15 cellular contexts compared by ENCODE assay signal in genomic region chr7:43294080-43294630, GRCh38.
DNase-seq lines count a peak whose midpoint lies in the region; ATAC-seq and TF ChIP-seq lines count a peak whose summit lies in the region.
"Had no signal": no experiment of that assay in that cellular context is flagged by ENCODE, and none has a peak within 500 bp of the region (broad histone marks: within the 10 kb centered on the region; RNA-seq: fewer than 3 reads in every experiment).

No MANE protein-coding gene starts in this region.

- TF ChIP-seq CTCF in GM23338 (conservative IDR thresholded peaks at IDR 0.05; ENCODE audit: low read depth in 2 of 2) (no peak), tibial nerve (IDR thresholded peaks at IDR 0.05) (no peak), GM10266 (IDR thresholded peaks at IDR 0.05; ENCODE audit: control insufficient read depth, insufficient read depth, low read depth, missing control alignments) (no peak)

- H3K36me3 Mint-ChIP-seq in GM23338 (ENCODE audit: low read depth) = peaks cover 43% of the 10 kb centered on the region

- peak overlapping the region; percentile 61 for H3K4me2 ChIP-seq in GM23338
- H3K4me2 ChIP-seq: PC-9 had no signal

- no peak overlapping the region for H3K27ac Mint-ChIP-seq in GM23338
- H3K27ac Mint-ChIP-seq: activated naive CD4-positive, alpha-beta T cell treated with anti-CD3 and anti-CD28 coated beads for 36 hours had no signal

- DNase-seq in GM23338 (ENCODE audit: low spot score) (peak; percentile 33), fibroblast of the conjunctiva (ENCODE audit: low read depth) (peak; percentile 57), skeletal muscle cell (ENCODE audit: low read depth) (peak; percentile 60), tibial nerve (ENCODE audit: low spot score in 2 of 2) (no peak), GM10266 (ENCODE audit: extremely low spot score) (no peak)
- DNase-seq in NK-92 treated with Interleukin-12 subunit alpha and Interleukin-12 subunit beta, amount 100 ng/mL, for 24 hours (lab: John Stamatoyannopoulos, UW) = no peak
- DNase-seq: activated CD4-positive, CD25-positive, alpha-beta regulatory T cell; activated naive CD4-positive, alpha-beta T cell treated with anti-CD3 and anti-CD28 coated beads for 36 hours; NCI-H1092 treated with DMSO at 0.1 percent for 48 hours; stimulated activated CD4-positive, alpha-beta T cell treated with anti-CD3 and anti-CD28 coated beads, Interleukin-12 subunit alpha, Interleukin-12 subunit beta, amount 100 ng/mL, for 4 hours; stimulated activated naive CD4-positive, alpha-beta T cell treated with Interleukin-2 at 50 U/mL for 16 hours had no signal

- H3K27me3 ChIP-seq in GM23338 (ENCODE audit: insufficient read depth) (no peaks in the 10 kb centered on the region), tibial nerve (no peaks in the 10 kb centered on the region)

- TF ChIP-seq EP300 in tibial nerve (IDR thresholded peaks at IDR 0.05) = no peak

- 55 to 66% methylated on average over 5 of the region's 5 CpGs for WGBS in tibial nerve, 2 donors

- peaks cover 0 to 11% (median 2%) of the 10 kb centered on the region in 4 donors for H3K9me3 ChIP-seq in tibial nerve

- H3K27ac ChIP-seq in GM23338 (ENCODE audit: low read depth) (peak overlapping the region; percentile 69), tibial nerve (no peak overlapping the region)
- H3K27ac ChIP-seq: PC-9 had no signal

- ATAC-seq in GM23338 = peak; percentile 16; the same call in 2 of the 3 replicates
- peak; percentile 90 for ATAC-seq in SK-N-SH treated with all-trans-retinoic acid at 6 μM for 48 hours
- ATAC-seq in HG03196 (IDR thresholded peaks at IDR 0.05; ENCODE audit: unreplicated experiment) = no peak

- peaks cover 48% of the 10 kb centered on the region for H3K4me1 ChIP-seq in GM23338 (ENCODE audit: insufficient read depth)
- peaks cover 0 to 2% (median 0%) of the 10 kb centered on the region in 4 donors for H3K4me1 ChIP-seq in tibial nerve

- H3K4me3 ChIP-seq in GM23338 (no peak overlapping the region), skeletal muscle cell (ENCODE audit: low read depth, low read length) (no peak overlapping the region), tibial nerve (no peak overlapping the region)
- H3K4me3 ChIP-seq: PC-9 had no signal

- H2AFZ ChIP-seq in GM23338 = no peak overlapping the region; the same call in 1 of the 2 replicates
- H2AFZ ChIP-seq: PC-9 had no signal

- H4K20me1 ChIP-seq in GM23338 (replicated peaks; ENCODE audit: insufficient read depth) = no peaks in the 10 kb centered on the region

- H3K36me3 ChIP-seq in GM23338 (ENCODE audit: insufficient read depth) (0 out of 2 replicates have a peak, but pooled peaks cover 9% of the 10 kb centered on the region), tibial nerve (no peaks in the 10 kb centered on the region)

- peaks cover 44% of the 10 kb centered on the region for H3K9me3 Mint-ChIP-seq in GM23338

- H3K4me3 Mint-ChIP-seq in GM23338 = no peak overlapping the region
- H3K4me3 Mint-ChIP-seq: activated naive CD4-positive, alpha-beta T cell treated with anti-CD3 and anti-CD28 coated beads for 36 hours; mesothelial cell of epicardium had no signal

- peaks cover 16% of the 10 kb centered on the region for H3F3A ChIP-seq in GM23338 (replicated peaks; ENCODE audit: low read depth)

- TF ChIP-seq POLR2A in tibial nerve (IDR thresholded peaks at IDR 0.05) = no peak

- peaks cover 42% of the 10 kb centered on the region for H3K4me1 Mint-ChIP-seq in GM23338

- H3K79me2 ChIP-seq in GM23338 (replicated peaks; ENCODE audit: insufficient read depth) = no peaks in the 10 kb centered on the region

- H3K27me3 Mint-ChIP-seq in GM23338 (ENCODE audit: insufficient read depth, low read depth, poor library complexity) = peaks cover 10% of the 10 kb centered on the region

- peaks cover 7% of the 10 kb centered on the region for H3K9me2 ChIP-seq in GM23338 (ENCODE audit: insufficient read depth)

TF ChIP-seq in GM23338, 12 proteins besides CTCF, POLR2A, EP300 and RAD21 (continues in another document):
- TF ChIP-seq EZH2 (IDR thresholded peaks at IDR 0.05; ENCODE audit: low read depth, unreplicated experiment) (no peak), JUNB (IDR thresholded peaks at IDR 0.05; ENCODE audit: unreplicated experiment) (no peak), ZNF331 (CRISPR knock-in tag; IDR thresholded peaks at IDR 0.05; ENCODE audit: low read depth) (no peak), EZH2phosphoT487 (IDR thresholded peaks at IDR 0.05; ENCODE audit: unreplicated experiment) (no peak), CREB1 (CRISPR knock-in tag; IDR thresholded peaks at IDR 0.05; ENCODE audit: low read depth) (no peak), REST (IDR thresholded peaks at IDR 0.05; ENCODE audit: unreplicated experiment) (no peak)
- TF ChIP-seq, protein P1, sequence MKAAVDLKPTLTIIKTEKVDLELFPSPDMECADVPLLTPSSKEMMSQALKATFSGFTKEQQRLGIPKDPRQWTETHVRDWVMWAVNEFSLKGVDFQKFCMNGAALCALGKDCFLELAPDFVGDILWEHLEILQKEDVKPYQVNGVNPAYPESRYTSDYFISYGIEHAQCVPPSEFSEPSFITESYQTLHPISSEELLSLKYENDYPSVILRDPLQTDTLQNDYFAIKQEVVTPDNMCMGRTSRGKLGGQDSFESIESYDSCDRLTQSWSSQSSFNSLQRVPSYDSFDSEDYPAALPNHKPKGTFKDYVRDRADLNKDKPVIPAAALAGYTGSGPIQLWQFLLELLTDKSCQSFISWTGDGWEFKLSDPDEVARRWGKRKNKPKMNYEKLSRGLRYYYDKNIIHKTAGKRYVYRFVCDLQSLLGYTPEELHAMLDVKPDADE (IDR thresholded peaks at IDR 0.05) = no peak

TF ChIP-seq in SK-N-SH treated with all-trans-retinoic acid at 6 μM for 48 hours, 23 proteins besides CTCF, POLR2A, EP300 and RAD21:
- TF ChIP-seq CSDC2 (CRISPR knock-in tag; IDR thresholded peaks at IDR 0.05) = no peak
- TF ChIP-seq, protein P2, sequence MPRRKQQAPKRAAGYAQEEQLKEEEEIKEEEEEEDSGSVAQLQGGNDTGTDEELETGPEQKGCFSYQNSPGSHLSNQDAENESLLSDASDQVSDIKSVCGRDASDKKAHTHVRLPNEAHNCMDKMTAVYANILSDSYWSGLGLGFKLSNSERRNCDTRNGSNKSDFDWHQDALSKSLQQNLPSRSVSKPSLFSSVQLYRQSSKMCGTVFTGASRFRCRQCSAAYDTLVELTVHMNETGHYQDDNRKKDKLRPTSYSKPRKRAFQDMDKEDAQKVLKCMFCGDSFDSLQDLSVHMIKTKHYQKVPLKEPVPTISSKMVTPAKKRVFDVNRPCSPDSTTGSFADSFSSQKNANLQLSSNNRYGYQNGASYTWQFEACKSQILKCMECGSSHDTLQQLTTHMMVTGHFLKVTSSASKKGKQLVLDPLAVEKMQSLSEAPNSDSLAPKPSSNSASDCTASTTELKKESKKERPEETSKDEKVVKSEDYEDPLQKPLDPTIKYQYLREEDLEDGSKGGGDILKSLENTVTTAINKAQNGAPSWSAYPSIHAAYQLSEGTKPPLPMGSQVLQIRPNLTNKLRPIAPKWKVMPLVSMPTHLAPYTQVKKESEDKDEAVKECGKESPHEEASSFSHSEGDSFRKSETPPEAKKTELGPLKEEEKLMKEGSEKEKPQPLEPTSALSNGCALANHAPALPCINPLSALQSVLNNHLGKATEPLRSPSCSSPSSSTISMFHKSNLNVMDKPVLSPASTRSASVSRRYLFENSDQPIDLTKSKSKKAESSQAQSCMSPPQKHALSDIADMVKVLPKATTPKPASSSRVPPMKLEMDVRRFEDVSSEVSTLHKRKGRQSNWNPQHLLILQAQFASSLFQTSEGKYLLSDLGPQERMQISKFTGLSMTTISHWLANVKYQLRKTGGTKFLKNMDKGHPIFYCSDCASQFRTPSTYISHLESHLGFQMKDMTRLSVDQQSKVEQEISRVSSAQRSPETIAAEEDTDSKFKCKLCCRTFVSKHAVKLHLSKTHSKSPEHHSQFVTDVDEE (CRISPR knock-in tag; IDR thresholded peaks at IDR 0.05) = no peak
- TF ChIP-seq ZFP30 (CRISPR knock-in tag; IDR thresholded peaks at IDR 0.05) = no peak
- no peak for TF ChIP-seq POU6F1 (CRISPR knock-in tag; IDR thresholded peaks at IDR 0.05; ENCODE audit: borderline replicate concordance, low read depth)
- no peak for TF ChIP-seq ISL1 (CRISPR knock-in tag; IDR thresholded peaks at IDR 0.05)
- no peak for TF ChIP-seq ZC3H10 (CRISPR knock-in tag; IDR thresholded peaks at IDR 0.05)
- no peak for TF ChIP-seq OSR1 (CRISPR knock-in tag; IDR thresholded peaks at IDR 0.05)
- no peak for TF ChIP-seq GLIS3 (CRISPR knock-in tag; IDR thresholded peaks at IDR 0.05)
- no peak for TF ChIP-seq RARB (CRISPR knock-in tag; IDR thresholded peaks at IDR 0.05)

Comparison
In these comparisons a context has a peak if more than half of its experiments do, and no peak if none do; other contexts are left out.
1. DNase-seq: peak in GM23338 (single experiment), fibroblast of the conjunctiva (single experiment) and skeletal muscle cell (single experiment); none in tibial nerve (0 of 2), NK-92 treated with Interleukin-12 subunit alpha and Interleukin-12 subunit beta, amount 100 ng/mL, for 24 hours (single experiment) and GM10266 (single experiment).